ENCODE assay signal across 37 cellular contexts in genomic region chr18:76340410-76340809, GRCh38.
"Had no signal": no experiment of that assay in that cellular context is flagged by ENCODE, and none has a peak within 500 bp of the region (broad histone marks: within the 10 kb centered on the region; RNA-seq: fewer than 3 reads in every experiment).

No MANE protein-coding gene starts in this region.

- H3K4me1 ChIP-seq: ascending aorta had no signal

- DNase-seq: activated B cell treated with CpG ODN at 0.5 μM for 24 hours; activated CD4-positive, alpha-beta memory T cell treated with anti-CD3 and anti-CD28 coated beads for 36 hours; activated CD4-positive, alpha-beta T cell treated with anti-CD3 and anti-CD28 coated beads for 4 hours; activated CD4-positive, alpha-beta T cell treated with anti-CD3 and anti-CD28 coated beads, Interleukin-2, amount 50 U/mL, for 1 hour; activated CD4-positive, alpha-beta T cell treated with anti-CD3 and anti-CD28 coated beads, Interleukin-2, amount 50 U/mL, for 4 hours; activated CD4-positive, CD25-positive, alpha-beta regulatory T cell treated with anti-CD3 and anti-CD28 coated beads, Interleukin-2, amount 50 U/mL, for 72 hours; activated CD8-positive, alpha-beta memory T cell treated with anti-CD3 and anti-CD28 coated beads, Interleukin-2, amount 50 U/mL, for 4 hours; activated CD8-positive, alpha-beta T cell treated with anti-CD3 and anti-CD28 coated beads for 36 hours; activated effector memory CD4-positive, alpha-beta T cell treated with Interleukin-2 at 50 U/mL for 16 hours; activated gamma-delta T cell; activated naive CD4-positive, alpha-beta T cell treated with anti-CD3 and anti-CD28 coated beads, Interleukin-2, amount 10 ng/mL, durations not matched to agents 7 days and 5 days; activated naive CD4-positive, alpha-beta T cell treated with Interleukin-2 at 50 U/mL for 16 hours; activated naive CD8-positive, alpha-beta T cell treated with anti-CD3 and anti-CD28 coated beads, Interleukin-2, amount 10 ng/mL, durations not matched to agents 7 days and 5 days; activated naive CD8-positive, alpha-beta T cell treated with anti-CD3 and anti-CD28 coated beads, Interleukin-2, amount 50 U/mL, for 24 hours; activated T-cell treated with anti-CD3 and anti-CD28 coated beads for 4 hours; activated T-cell treated with anti-CD3 and anti-CD28 coated beads, Interleukin-2, amount 50 U/mL, for 1 hour; activated T-cell treated with anti-CD3 and anti-CD28 coated beads, Interleukin-2, amount 50 U/mL, for 4 hours; activated T-cell treated with anti-CD3 and anti-CD28 coated beads, Interleukin-2, amount 50 U/mL, for 72 hours; amygdala; anterior cingulate cortex; caudate nucleus; T-helper 1 cell; T-helper 2 cell; T-helper 9 cell had no signal

- H3K36me3 ChIP-seq: ascending aorta, cardiac muscle cell had no signal

- H3K27ac Mint-ChIP-seq: activated B cell treated with CpG ODN at 0.5 μM for 24 hours; activated CD4-positive, alpha-beta memory T cell treated with anti-CD3 and anti-CD28 coated beads for 36 hours; activated CD4-positive, alpha-beta T cell treated with anti-CD3 and anti-CD28 coated beads, Interleukin-2, amount 10 ng/mL, durations not matched to agents 24 days and 14 days; activated CD8-positive, alpha-beta T cell treated with anti-CD3 and anti-CD28 coated beads for 36 hours; activated naive CD4-positive, alpha-beta T cell treated with anti-CD3 and anti-CD28 coated beads, Interleukin-2, amount 10 ng/mL, durations not matched to agents 7 days and 5 days; activated naive CD4-positive, alpha-beta T cell treated with anti-CD3 and anti-CD28 coated beads, Interleukin-2, amount 50 U/mL, for 24 hours; activated naive CD8-positive, alpha-beta T cell; activated naive CD8-positive, alpha-beta T cell treated with anti-CD3 and anti-CD28 coated beads, Interleukin-2, amount 10 ng/mL, durations not matched to agents 7 days and 5 days; activated naive CD8-positive, alpha-beta T cell treated with anti-CD3 and anti-CD28 coated beads, Interleukin-2, amount 50 U/mL, for 24 hours; activated T-cell treated with anti-CD3 and anti-CD28 coated beads, Interleukin-2, amount 50 U/mL, for 72 hours; activated T-helper 2 cell treated with anti-CD3 and anti-CD28 coated beads, Interferon-gamma antibody, Interleukin-2, Interleukin-4, amounts not matched to agents 10 μg/mL and 5 μg/mL and 100 μg/mL, durations not matched to agents 14 hours and 24 hours and 36 hours; brain; T-helper 1 cell treated with Interleukin-12 subunit alpha and Interleukin-12 subunit beta and Interleukin-4 antibody, amounts not matched to agents 30 μg/mL and 1 μg/mL, for 36 hours; T-helper 2 cell treated with Interferon-gamma antibody and Interleukin-4, amounts not matched to agents 5 μg/mL and 100 μg/mL, for 36 hours had no signal

- H3K9me3 Mint-ChIP-seq: activated CD4-positive, alpha-beta T cell treated with anti-CD3 and anti-CD28 coated beads, Interleukin-2, amount 10 ng/mL, durations not matched to agents 24 days and 14 days; activated naive CD4-positive, alpha-beta T cell treated with anti-CD3 and anti-CD28 coated beads, Interleukin-2, amount 50 U/mL, for 24 hours; activated naive CD8-positive, alpha-beta T cell treated with anti-CD3 and anti-CD28 coated beads, Interleukin-2, amount 10 ng/mL, durations not matched to agents 7 days and 5 days; activated T-helper 2 cell treated with anti-CD3 and anti-CD28 coated beads, Interferon-gamma antibody, Interleukin-2, Interleukin-4, amounts not matched to agents 10 μg/mL and 5 μg/mL and 100 μg/mL, durations not matched to agents 14 hours and 24 hours and 36 hours; central memory CD8-positive, alpha-beta T cell; T-helper 1 cell treated with Interleukin-12 subunit alpha and Interleukin-12 subunit beta and Interleukin-4 antibody, amounts not matched to agents 30 μg/mL and 1 μg/mL, for 36 hours; T-helper 2 cell treated with Interferon-gamma antibody and Interleukin-4, amounts not matched to agents 5 μg/mL and 100 μg/mL, for 36 hours had no signal

- H3K9me3 ChIP-seq: ascending aorta had no signal

- H3K4me1 Mint-ChIP-seq: activated B cell treated with CpG ODN at 0.5 μM for 24 hours; activated CD4-positive, alpha-beta T cell treated with anti-CD3 and anti-CD28 coated beads, Interleukin-2, amount 10 ng/mL, durations not matched to agents 24 days and 14 days; activated naive CD4-positive, alpha-beta T cell treated with anti-CD3 and anti-CD28 coated beads, Interleukin-2, amount 10 ng/mL, durations not matched to agents 7 days and 5 days; activated naive CD4-positive, alpha-beta T cell treated with anti-CD3 and anti-CD28 coated beads, Interleukin-2, amount 50 U/mL, for 24 hours; activated naive CD8-positive, alpha-beta T cell treated with anti-CD3 and anti-CD28 coated beads, Interleukin-2, amount 10 ng/mL, durations not matched to agents 7 days and 5 days; activated naive CD8-positive, alpha-beta T cell treated with anti-CD3 and anti-CD28 coated beads, Interleukin-2, amount 50 U/mL, for 24 hours; brain; central memory CD8-positive, alpha-beta T cell had no signal

- H3K36me3 Mint-ChIP-seq: activated CD4-positive, alpha-beta memory T cell treated with anti-CD3 and anti-CD28 coated beads for 36 hours; activated naive CD4-positive, alpha-beta T cell treated with anti-CD3 and anti-CD28 coated beads, Interleukin-2, amount 10 ng/mL, durations not matched to agents 7 days and 5 days; activated naive CD4-positive, alpha-beta T cell treated with anti-CD3 and anti-CD28 coated beads, Interleukin-2, amount 50 U/mL, for 24 hours; activated naive CD8-positive, alpha-beta T cell treated with anti-CD3 and anti-CD28 coated beads, Interleukin-2, amount 10 ng/mL, durations not matched to agents 7 days and 5 days had no signal

- H3K4me3 ChIP-seq: ascending aorta, cardiac muscle cell had no signal

- H3K27me3 ChIP-seq: ascending aorta, cardiac muscle cell had no signal

- H3K4me3 Mint-ChIP-seq: activated B cell treated with CpG ODN at 0.5 μM for 24 hours; activated CD4-positive, alpha-beta memory T cell treated with anti-CD3 and anti-CD28 coated beads for 36 hours; activated CD4-positive, alpha-beta T cell treated with anti-CD3 and anti-CD28 coated beads, Interleukin-2, amount 10 ng/mL, durations not matched to agents 24 days and 14 days; activated CD8-positive, alpha-beta T cell treated with anti-CD3 and anti-CD28 coated beads for 36 hours; activated naive CD4-positive, alpha-beta T cell treated with anti-CD3 and anti-CD28 coated beads, Interleukin-2, amount 10 ng/mL, durations not matched to agents 7 days and 5 days; activated naive CD4-positive, alpha-beta T cell treated with anti-CD3 and anti-CD28 coated beads, Interleukin-2, amount 50 U/mL, for 24 hours; activated naive CD8-positive, alpha-beta T cell; activated naive CD8-positive, alpha-beta T cell treated with anti-CD3 and anti-CD28 coated beads, Interleukin-2, amount 10 ng/mL, durations not matched to agents 7 days and 5 days; activated naive CD8-positive, alpha-beta T cell treated with anti-CD3 and anti-CD28 coated beads, Interleukin-2, amount 50 U/mL, for 24 hours; activated T-cell treated with anti-CD3 and anti-CD28 coated beads, Interleukin-2, amount 50 U/mL, for 4 hours; activated T-cell treated with anti-CD3 and anti-CD28 coated beads, Interleukin-2, amount 50 U/mL, for 72 hours; brain; central memory CD8-positive, alpha-beta T cell; T-helper 1 cell treated with Interleukin-12 subunit alpha and Interleukin-12 subunit beta and Interleukin-4 antibody, amounts not matched to agents 30 μg/mL and 1 μg/mL, for 36 hours; T-helper 2 cell treated with Interferon-gamma antibody and Interleukin-4, amounts not matched to agents 5 μg/mL and 100 μg/mL, for 36 hours had no signal

- H3K27me3 Mint-ChIP-seq: activated B cell treated with CpG ODN at 0.5 μM for 24 hours; activated CD4-positive, alpha-beta T cell treated with anti-CD3 and anti-CD28 coated beads, Interleukin-2, amount 10 ng/mL, durations not matched to agents 24 days and 14 days; activated naive CD4-positive, alpha-beta T cell treated with anti-CD3 and anti-CD28 coated beads, Interleukin-2, amount 50 U/mL, for 24 hours; activated naive CD8-positive, alpha-beta T cell; activated naive CD8-positive, alpha-beta T cell treated with anti-CD3 and anti-CD28 coated beads, Interleukin-2, amount 10 ng/mL, durations not matched to agents 7 days and 5 days; activated naive CD8-positive, alpha-beta T cell treated with anti-CD3 and anti-CD28 coated beads, Interleukin-2, amount 50 U/mL, for 24 hours; brain had no signal

- H3K27ac ChIP-seq: ascending aorta, cardiac muscle cell, VCaP had no signal

- FAIRE-seq: bronchial epithelial cell, TTC549 had no signal
